7 cellular contexts compared by ENCODE assay signal in the genomic region with DNA sequence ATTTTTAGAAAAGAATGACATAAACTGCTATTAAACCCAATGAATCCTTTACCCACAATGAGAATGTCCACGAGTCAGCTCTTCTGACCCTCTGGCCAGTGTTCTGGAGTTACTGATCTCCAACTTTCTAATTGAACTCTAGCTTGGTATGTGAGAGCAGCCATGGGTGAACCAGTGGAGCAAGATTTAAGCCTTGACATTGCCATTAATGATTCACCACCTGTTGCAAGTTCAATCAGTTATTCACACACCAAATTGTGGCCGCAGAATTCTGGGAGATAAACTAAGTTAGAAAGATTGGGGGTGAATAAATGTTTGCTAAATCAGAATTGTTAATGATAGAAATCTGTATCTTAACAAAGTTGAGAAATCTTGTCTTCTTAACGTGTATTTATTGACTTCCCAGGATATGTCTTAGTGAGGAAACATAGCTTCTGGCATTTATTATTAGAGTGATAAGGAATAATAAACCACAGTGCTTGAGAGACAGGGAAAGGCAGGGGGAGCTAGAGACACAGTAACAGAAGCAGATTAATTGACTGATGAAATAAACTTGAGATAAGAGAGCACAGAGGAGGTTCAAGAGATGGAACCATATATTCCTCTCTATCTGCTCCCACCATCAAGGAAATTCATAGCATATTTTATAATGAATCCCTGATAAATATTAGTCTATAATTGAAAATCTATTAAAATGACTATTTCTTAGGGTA.
DNase-seq lines count a peak whose midpoint lies in the region; ATAC-seq, FAIRE-seq and TF ChIP-seq lines count a peak whose summit lies in the region.
"Not testable (repeated sequence)": the region's sequence is repeated elsewhere in the genome, so short reads cannot be mapped to it uniquely, and the experiment has no call there.

No MANE protein-coding gene starts in this region.

- not testable (repeated sequence) for TF ChIP-seq RAD21 in HCT116 (IDR thresholded peaks at IDR 0.05; ENCODE audit: low read depth)

- not testable (repeated sequence) for DNase-seq in HCT116 (ENCODE audit: low read depth, low spot score); kidney
- DNase-seq in OCI-M1 (lab: John Stamatoyannopoulos, UW): peak; percentile 22
- DNase-seq in astrocyte of the spinal cord (ENCODE audit: low read depth, low spot score): peak; percentile 8
- DNase-seq in fibroblast of lung (ENCODE audit: low read depth in 2 of 2): peak; percentile 2 to 42
- peak; percentile 7 for DNase-seq in myocyte (ENCODE audit: low read depth)

- not testable (repeated sequence) for TF ChIP-seq POLR2A in HCT116 (IDR thresholded peaks at IDR 0.05; ENCODE audit: borderline replicate concordance, extremely low read depth, insufficient read depth, insufficient read length)

- H4K20me1 ChIP-seq in HCT116 (ENCODE audit: insufficient read depth); fibroblast of lung (ENCODE audit: control insufficient read depth, extremely low read depth, insufficient read depth, low read length): not testable (repeated sequence)

- not testable (repeated sequence) for H3K4me2 ChIP-seq in HCT116 (ENCODE audit: low read length); fibroblast of lung (ENCODE audit: extremely low read depth, insufficient read depth, low read length)

- ATAC-seq in HCT116: peak; percentile 69

- H3K9ac ChIP-seq in HCT116 (ENCODE audit: low read length); fibroblast of lung (ENCODE audit: insufficient read depth, low read length); kidney (ENCODE audit: low read length in 2 of 2): not testable (repeated sequence)

- in situ Hi-C loops in astrocyte of the spinal cord (cut with HindIII; ENCODE audit: low sequenced_read_pairs): not testable (repeated sequence)

- not testable (repeated sequence) for H3K79me2 ChIP-seq in HCT116 (ENCODE audit: insufficient read depth, low read length); fibroblast of lung (ENCODE audit: control insufficient read depth, insufficient read depth, low read length)

- TF ChIP-seq CTCF in C4-2B (conservative IDR thresholded peaks at IDR 0.05) (peak; percentile 11; the same call in 1 of the 2 replicates), HCT116 (IDR thresholded peaks at IDR 0.05 in 2 of 3, conservative IDR thresholded peaks at IDR 0.05 in 1 of 3; ENCODE audit: borderline replicate concordance in 1 of 3, insufficient read depth in 1 of 3, low read depth in 2 of 3, low read length in 2 of 3) (peak in 1 of 3 experiments; percentile 9; a peak in 1 of 6 replicates), astrocyte of the spinal cord (IDR thresholded peaks at IDR 0.05; ENCODE audit: low read depth, low read length) (peak; percentile 23), fibroblast of lung (conservative IDR thresholded peaks at IDR 0.05 in 1 of 2, IDR thresholded peaks at IDR 0.05 in 1 of 2; ENCODE audit: low read depth in 1 of 2, low read length in 2 of 2) (peak in 1 of 2 donors; percentile 28), kidney (IDR thresholded peaks at IDR 0.05; ENCODE audit: borderline replicate concordance, extremely low read depth, insufficient read depth) (peak; percentile 9)

- not testable (repeated sequence) for BruUV-seq in HCT116 (replicated peaks; lab: Mats Ljungman, UMichigan)

- H3K4me1 ChIP-seq in HCT116 (ENCODE audit: control insufficient read depth in 1 of 2, insufficient read depth in 2 of 2, low read length in 2 of 2); fibroblast of lung (ENCODE audit: control insufficient read depth, extremely low read depth, insufficient read depth, low read length); kidney (ENCODE audit: control insufficient read depth in 1 of 2, insufficient read depth in 1 of 2, low read depth in 1 of 2, low read length in 2 of 2): not testable (repeated sequence)

- POLR2A ChIA-PET in HCT116 (lab: Charles Lee): not testable (repeated sequence)

- not testable (repeated sequence) for H3K36me3 ChIP-seq in HCT116 (ENCODE audit: control insufficient read depth in 1 of 2, insufficient read depth in 2 of 2, low read length in 2 of 2); fibroblast of lung (ENCODE audit: control insufficient read depth, insufficient read depth, low read length); kidney (ENCODE audit: control insufficient read depth in 1 of 2, insufficient read depth in 2 of 2, low read length in 2 of 2)

- RAD21 ChIA-PET in HCT116 (lab: Charles Lee; ENCODE audit: low non-redundant PET in 1 of 2, low total read pairs in 2 of 2, uncharacterized antibody in 2 of 2, unreplicated experiment in 2 of 2): not testable (repeated sequence)

- H3K27me3 ChIP-seq in HCT116 (ENCODE audit: insufficient read depth, low read length); fibroblast of lung (ENCODE audit: control insufficient read depth, insufficient read depth, low read length): not testable (repeated sequence)

- CTCF ChIA-PET in HCT116 (lab: Charles Lee): not testable (repeated sequence)

- intact Hi-C loops in HCT116 (cut with micrococcal nuclease); kidney (cut with DNase I): not testable (repeated sequence)

- H3K27ac ChIP-seq in C4-2B; HCT116 (ENCODE audit: low read depth, low read length); fibroblast of lung (ENCODE audit: insufficient read depth, low read length); kidney (ENCODE audit: low read depth in 2 of 2, low read length in 2 of 2): not testable (repeated sequence)

- not testable (repeated sequence) for FAIRE-seq in kidney (lab: Jason Lieb, UNC)

- H3K9me3 ChIP-seq in HCT116 (ENCODE audit: control insufficient read depth in 1 of 2, insufficient read depth in 1 of 2, low read depth in 1 of 2, low read length in 2 of 2); fibroblast of lung (ENCODE audit: control insufficient read depth, insufficient read depth, low read depth, low read length); kidney (ENCODE audit: control insufficient read depth in 1 of 2, low read length in 2 of 2): not testable (repeated sequence)

- not testable (repeated sequence) for H3K4me3 ChIP-seq in HCT116 (replicated peaks in 1 of 2; ENCODE audit: low read depth in 1 of 2, low read length in 2 of 2); astrocyte of the spinal cord (ENCODE audit: low read depth, low read length); fibroblast of lung (replicated peaks in 1 of 4; ENCODE audit: control extremely low read depth in 1 of 4, insufficient read depth in 1 of 4, low read depth in 3 of 4, low read length in 4 of 4); kidney (ENCODE audit: low read length in 2 of 2)

- not testable (repeated sequence) for H2AFZ ChIP-seq in HCT116 (ENCODE audit: low read depth, low read length, poor library complexity, severe bottlenecking); fibroblast of lung (ENCODE audit: low read length)

- not testable (repeated sequence) for H3K9me2 ChIP-seq in HCT116 (ENCODE audit: insufficient read depth)
